8 cellular contexts compared by ENCODE assay signal in genomic region chr20:18287546-18287914, GRCh38. TPM values are rescaled to one million over a fixed set of nuclear protein-coding genes. Genes with fewer than 3 reads are reported as not detected.
DNase-seq lines count a peak whose midpoint lies in the region; ATAC-seq and TF ChIP-seq lines count a peak whose summit lies in the region.

No MANE protein-coding gene starts in this region.

- peaks cover 6% of the 10 kb centered on the region for H3K27me3 Mint-ChIP-seq in IgD-negative memory B cell
- H3K27me3 Mint-ChIP-seq in naive B cell = peaks cover 15 to 35% (median 26%) of the 10 kb centered on the region in 3 donors

- H3K36me3 Mint-ChIP-seq in IgD-negative memory B cell (peaks cover under 1% of the 10 kb centered on the region), naive B cell (peaks cover 19 to 44% of the 10 kb centered on the region in 2 donors)

- peak overlapping the region; percentile 98 to 100 (median 99) for H3K27ac Mint-ChIP-seq in IgD-negative memory B cell
- peak overlapping the region; percentile 97 to 100 (median 99) for H3K27ac Mint-ChIP-seq in naive B cell

- peak overlapping the region; percentile 87 to 97 (median 90); a peak in 21 of 22 replicates for H3K27ac ChIP-seq in BLaER1 treated with 17β-estradiol and CSF1 and Interleukin-3, amounts not matched to agents 10 nM and 100 nM
- peak overlapping the region; percentile 86 for H3K27ac ChIP-seq in colonic mucosa

- no peak for TF ChIP-seq CTCF in colonic mucosa (IDR thresholded peaks at IDR 0.05)

- DNase-seq in colonic mucosa = no peak
- DNase-seq in naive B cell = no peak
- DNase-seq in retina = no peak

- no peaks in the 10 kb centered on the region for H4K20me1 ChIP-seq in BLaER1 treated with 17β-estradiol and CSF1 and Interleukin-3, amounts not matched to agents 10 nM and 100 nM

- peak overlapping the region; percentile 93 to 100 (median 99) for H3K4me3 Mint-ChIP-seq in IgD-negative memory B cell
- H3K4me3 Mint-ChIP-seq in naive B cell = peak overlapping the region; percentile 95 to 99 (median 99)

- H3K36me3 ChIP-seq in BLaER1 treated with 17β-estradiol and CSF1 and Interleukin-3, amounts not matched to agents 10 nM and 100 nM = peaks cover 8 to 21% (median 13%) of the 10 kb centered on the region in 11 experiments; a peak in 21 of 22 replicates
- no peaks in the 10 kb centered on the region for H3K36me3 ChIP-seq in colonic mucosa

- peak overlapping the region; percentile 78 to 98 (median 92) for H3K4me2 ChIP-seq in BLaER1 treated with 17β-estradiol and CSF1 and Interleukin-3, amounts not matched to agents 10 nM and 100 nM

- intact Hi-C loops in colonic mucosa (cut with DNase I) = no loop called here

- H3K27me3 ChIP-seq in BLaER1 treated with 17β-estradiol and CSF1 and Interleukin-3, amounts not matched to agents 10 nM and 100 nM = no peaks in the 10 kb centered on the region
- H3K27me3 ChIP-seq in colonic mucosa = no peaks in the 10 kb centered on the region

- peaks cover 25 to 32% (median 29%) of the 10 kb centered on the region in 11 experiments for H3K9me3 ChIP-seq in BLaER1 treated with 17β-estradiol and CSF1 and Interleukin-3, amounts not matched to agents 10 nM and 100 nM (replicated peaks in 1 of 11)
- no peaks in the 10 kb centered on the region for H3K9me3 ChIP-seq in colonic mucosa

- H3K4me1 ChIP-seq in BLaER1 treated with 17β-estradiol and CSF1 and Interleukin-3, amounts not matched to agents 10 nM and 100 nM = peaks cover 14 to 23% (median 18%) of the 10 kb centered on the region in 10 experiments; a peak in 18 of 20 replicates
- no peaks in the 10 kb centered on the region for H3K4me1 ChIP-seq in colonic mucosa

- H3K4me1 Mint-ChIP-seq in IgD-negative memory B cell (peaks cover 11 to 24% (median 13%) of the 10 kb centered on the region in 3 donors), naive B cell (peaks cover 31 to 46% (median 33%) of the 10 kb centered on the region in 3 donors)

- H3K4me3 ChIP-seq in BLaER1 treated with 17β-estradiol and CSF1 and Interleukin-3, amounts not matched to agents 10 nM and 100 nM = peak overlapping the region; percentile 81 to 89 (median 83)
- H3K4me3 ChIP-seq in colonic mucosa = peak overlapping the region; percentile 79

- ATAC-seq in naive B cell (ENCODE audit: low read depth in 2 of 2) = no peak
- ATAC-seq in HG03469 (IDR thresholded peaks at IDR 0.05; ENCODE audit: unreplicated experiment) = no peak
- ATAC-seq in HG03571 (IDR thresholded peaks at IDR 0.05; ENCODE audit: unreplicated experiment) = no peak
- ATAC-seq in HG02610 (IDR thresholded peaks at IDR 0.05; ENCODE audit: unreplicated experiment) = no peak

- peak overlapping the region; percentile 85 to 97 (median 90) for H3K9ac ChIP-seq in BLaER1 treated with 17β-estradiol and CSF1 and Interleukin-3, amounts not matched to agents 10 nM and 100 nM
- peak overlapping the region; percentile 54 to 75 for H3K9ac ChIP-seq in colonic mucosa (ENCODE audit: low read depth in 2 of 2, low read length in 2 of 2)

- peaks cover 4 to 21% (median 10%) of the 10 kb centered on the region in 3 donors for H3K9me3 Mint-ChIP-seq in IgD-negative memory B cell
- H3K9me3 Mint-ChIP-seq in naive B cell = peaks cover 8 to 27% (median 17%) of the 10 kb centered on the region in 7 donors

RNA-seq across cellular contexts. Expression of gene ZNF133, which starts 0.8 kb away (rescaled TPM):
- 9.0 TPM for polyA plus RNA-seq in IgD-negative memory B cell
- total RNA-seq in colonic mucosa = 10 to 100 TPM in 1 of 2 donors, 1 to 10 TPM in 1; 7.4 to 10.9 TPM
- polyA plus RNA-seq in naive B cell (ENCODE audit: low read depth in 6 of 6) = 10 to 100 TPM in 1 of 6 donors, 1 to 10 TPM in 5; 4.1 to 15.2 (median 8.6) TPM
